In the genomic region with DNA sequence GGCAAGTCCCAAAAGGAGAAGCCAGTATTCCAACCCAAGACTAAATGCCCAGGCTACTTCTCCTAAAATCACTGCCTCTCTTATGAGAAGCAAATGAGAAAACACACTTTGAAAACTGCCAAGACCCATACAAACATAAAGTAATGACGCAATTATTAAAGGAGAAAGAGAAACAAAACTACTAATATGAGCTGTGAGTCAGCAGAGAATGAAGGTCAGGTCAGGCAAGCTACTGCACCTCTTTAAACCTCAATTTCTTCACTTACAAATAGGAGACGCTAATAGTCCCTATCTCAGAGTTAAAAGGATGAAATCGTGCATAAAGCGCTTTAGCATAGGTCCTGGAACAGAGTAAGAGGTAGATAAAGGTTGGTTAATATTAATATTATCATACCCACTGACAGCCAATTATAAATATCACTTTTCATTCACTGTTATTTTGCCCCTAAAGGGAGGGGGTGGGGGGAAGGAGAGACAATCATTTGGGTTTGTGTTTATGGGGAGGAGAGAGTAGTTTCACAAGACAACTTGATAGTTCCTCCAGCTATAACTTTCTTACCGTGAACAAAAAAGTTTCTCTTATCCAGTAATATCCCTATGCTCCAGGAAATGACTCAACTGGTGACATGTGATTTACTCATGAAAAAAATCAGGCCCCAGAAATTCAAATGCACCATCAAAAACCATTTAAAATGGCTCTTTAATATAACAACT, we compare ENCODE assay signal across 14 cellular contexts. TPM values are rescaled to one million over a fixed set of nuclear protein-coding genes. Genes with fewer than 3 reads are reported as not detected.
A peak's percentile ranks its signal among the peaks of the same experiment; 100 is the strongest.
DNase-seq lines count a peak whose midpoint lies in the region; ATAC-seq lines count a peak whose summit lies in the region.
"Had no signal": no experiment of that assay in that cellular context is flagged by ENCODE, and none has a peak within 500 bp of the region (broad histone marks: within the 10 kb centered on the region; RNA-seq: fewer than 3 reads in every experiment).

No MANE protein-coding gene starts in this region.

- peak overlapping the region; percentile 16 for H3K4me3 ChIP-seq in skeletal muscle cell (ENCODE audit: low read depth, low read length)

- ATAC-seq in HG03196 (IDR thresholded peaks at IDR 0.05; ENCODE audit: unreplicated experiment) (no peak), HG03039 (IDR thresholded peaks at IDR 0.05; ENCODE audit: unreplicated experiment) (no peak)

- peak; percentile 58 for DNase-seq in GM03348 (ENCODE audit: low spot score)
- DNase-seq in RPMI7951 (ENCODE audit: low read depth) = peak; percentile 62
- peak; percentile 66 for DNase-seq in fibroblast of gingiva (ENCODE audit: low read depth)
- DNase-seq in skeletal muscle cell (ENCODE audit: low read depth) = peak; percentile 61
- no peak for DNase-seq in NCI-H82 treated with DMSO at 0.1 percent for 48 hours (lab: John Stamatoyannopoulos, UW; ENCODE audit: unreplicated experiment)
- DNase-seq: activated CD4-positive, alpha-beta T cell treated with anti-CD3 and anti-CD28 coated beads, Interleukin-2, amount 50 U/mL, for 4 hours; NCI-H1694 treated with DMSO at 0.1 percent for 48 hours; NK-92 treated with Interleukin-12 subunit alpha and Interleukin-12 subunit beta, amount 100 ng/mL, for 24 hours; substantia nigra had no signal

RNA-seq across cellular contexts. Expression of a gene that starts 3.6 kb away (rescaled TPM):
- 259 and 268 TPM in 2 replicates for total RNA-seq in RPMI7951 (2014; rRNA removed; shearing (Covaris generic))

RNA-seq across cellular contexts. Expression of a gene that starts 38.6 kb away (rescaled TPM):
- total RNA-seq in RPMI7951 (2014; rRNA removed; shearing (Covaris generic)) = not detected in 2 replicates
- total RNA-seq: G401; posterior vena cava; T-helper 1 cell treated with Interleukin-12 subunit alpha and Interleukin-12 subunit beta and Interleukin-4 antibody, amounts not matched to agents 30 ng/mL and 1 ng/mL, for 36 hours had no signal
